Comparison of ENCODE assay signal across 1 cellular context in genomic region chr12:6639151-6639773, GRCh38.
A peak's percentile ranks its signal among the peaks of the same experiment; 100 is the strongest.
TF ChIP-seq lines count a peak whose summit lies in the region.

No MANE protein-coding gene starts in this region.

TF ChIP-seq in K562, 482 proteins besides CTCF, POLR2A, EP300 and RAD21 (continued from another document):
- TF ChIP-seq CHD7 (IDR thresholded peaks at IDR 0.05; ENCODE audit: low read depth, low read length) (no peak), HDAC2 (IDR thresholded peaks at IDR 0.05) (peak; percentile 83), CBFA2T2 (conservative IDR thresholded peaks at IDR 0.05) (peak; percentile 93), MEF2D (tag; conservative IDR thresholded peaks at IDR 0.05; ENCODE audit: low read depth) (0 out of 2 replicates have a peak, but pooled peaks have one; percentile 34), ZNF197 (CRISPR knock-in tag; IDR thresholded peaks at IDR 0.05; ENCODE audit: low read depth) (0 out of 2 replicates have a peak, but pooled peaks have one; percentile 30), ARNT (IDR thresholded peaks at IDR 0.05) (peak; percentile 65 to 82; a peak in 2 of 4 replicates), TFAP4 (CRISPR knock-in tag; IDR thresholded peaks at IDR 0.05; ENCODE audit: borderline replicate concordance) (peak; percentile 39; the same call in 1 of the 2 replicates)
